In genomic region chr17:79997004-79997673, GRCh38 we compare ENCODE assay signal across 9 cellular contexts. TPM values are rescaled to one million over a fixed set of nuclear protein-coding genes. Genes with fewer than 3 reads are reported as not detected.
A peak's percentile ranks its signal among the peaks of the same experiment; 100 is the strongest.
DNase-seq lines count a peak whose midpoint lies in the region; ATAC-seq, FAIRE-seq and TF ChIP-seq lines count a peak whose summit lies in the region.
"Had no signal": no experiment of that assay in that cellular context is flagged by ENCODE, and none has a peak within 500 bp of the region (broad histone marks: within the 10 kb centered on the region; RNA-seq: fewer than 3 reads in every experiment).

No MANE protein-coding gene starts in this region.

- H2AFZ ChIP-seq in Loucy (ENCODE audit: low read length), result peak overlapping the region; percentile 56; the same call in 1 of the 2 replicates

- DNase-seq in activated CD4-positive, alpha-beta T cell treated with anti-CD3 and anti-CD28 coated beads, Interleukin-2, amount 50 U/mL, for 48 hours, result peak; percentile 64 to 73
- DNase-seq in stimulated activated CD8-positive, alpha-beta memory T cell treated with anti-CD3 and anti-CD28 coated beads, Interleukin-7, amount 100 ng/mL, for 1 hour (ENCODE audit: low read depth in 2 of 2), result peak; percentile 28 to 31
- DNase-seq in NCI-H446 treated with DMSO at 0.1 percent for 48 hours (lab: John Stamatoyannopoulos, UW) (no peak), HTR-8/SVneo (ENCODE audit: insufficient read length, low spot score) (no peak), kidney (no peak)

- H3K9ac ChIP-seq in Loucy (ENCODE audit: low read depth, low read length, poor library complexity, severe bottlenecking) (peak overlapping the region; percentile 69), kidney (ENCODE audit: low read length in 2 of 2) (no peak overlapping the region)

- H3K27ac ChIP-seq in esophagus (ENCODE audit: low read depth in 2 of 2, low read length in 1 of 2) (peak overlapping the region; percentile 26 to 48), kidney (ENCODE audit: low read depth in 2 of 2, low read length in 2 of 2) (no peak overlapping the region)
- H3K27ac ChIP-seq: VCaP had no signal

- no peak for FAIRE-seq in HTR-8/SVneo (lab: Jason Lieb, UNC)
- FAIRE-seq in kidney (lab: Jason Lieb, UNC), result no peak

- no peaks in the 10 kb centered on the region for H3K9me2 ChIP-seq in Loucy (replicated peaks; ENCODE audit: low read depth, low read length)

- WGBS in esophagus, 2 donors, result 75 to 76% methylated on average over 15 of the region's 15 CpGs

- H3K4me2 ChIP-seq in Loucy (ENCODE audit: low read depth, low read length, poor library complexity, severe bottlenecking), result peak overlapping the region; percentile 74

- H3K9me3 ChIP-seq in Loucy (ENCODE audit: insufficient read depth, low read depth, low read length) (no peaks in the 10 kb centered on the region), esophagus (ENCODE audit: control insufficient read depth in 2 of 2, insufficient read depth in 1 of 2, low read depth in 1 of 2, low read length in 1 of 2) (no peaks in the 10 kb centered on the region), kidney (ENCODE audit: control insufficient read depth in 1 of 2, low read length in 2 of 2) (no peaks in the 10 kb centered on the region)

- H3K4me3 ChIP-seq in Loucy (ENCODE audit: low read length, poor library complexity, severe bottlenecking) (peak overlapping the region; percentile 59), esophagus (ENCODE audit: low read depth in 1 of 2, low read length in 2 of 2) (no peak overlapping the region), kidney (ENCODE audit: low read length in 2 of 2) (no peak overlapping the region)

- no peak for TF ChIP-seq CTCF in Loucy (conservative IDR thresholded peaks at IDR 0.05; ENCODE audit: low read length)
- no peak for TF ChIP-seq CTCF in kidney (IDR thresholded peaks at IDR 0.05; ENCODE audit: borderline replicate concordance, extremely low read depth, insufficient read depth)

- H3K79me2 ChIP-seq in Loucy (ENCODE audit: insufficient read depth, low read length), result no peaks in the 10 kb centered on the region; the same call in 1 of the 2 replicates

- no peak for ATAC-seq in HG03378 (IDR thresholded peaks at IDR 0.05; ENCODE audit: unreplicated experiment)

- no peaks in the 10 kb centered on the region for H4K20me1 ChIP-seq in Loucy (ENCODE audit: insufficient read depth, low read length, poor library complexity, severe bottlenecking)

- H3K4me1 ChIP-seq in Loucy (ENCODE audit: insufficient read depth, low read length, poor library complexity, severe bottlenecking) (peaks cover 49% of the 10 kb centered on the region), esophagus (ENCODE audit: control insufficient read depth in 2 of 2, insufficient read depth in 2 of 2, low read length in 1 of 2) (peaks cover 2 to 6% of the 10 kb centered on the region in 2 donors), kidney (ENCODE audit: control insufficient read depth in 1 of 2, insufficient read depth in 1 of 2, low read depth in 1 of 2, low read length in 2 of 2) (peaks cover 12 to 18% of the 10 kb centered on the region in 2 donors)

- intact Hi-C loops in kidney (cut with DNase I), result no loop called here

- H3K36me3 ChIP-seq in Loucy (ENCODE audit: insufficient read depth, low read length) (no peaks in the 10 kb centered on the region), esophagus (ENCODE audit: control insufficient read depth in 2 of 2, insufficient read depth in 2 of 2, low read length in 1 of 2) (peaks cover 0 to 2% of the 10 kb centered on the region in 2 donors), kidney (ENCODE audit: control insufficient read depth in 1 of 2, insufficient read depth in 2 of 2, low read length in 2 of 2) (peaks cover 0 to 5% of the 10 kb centered on the region in 2 donors)

- H3K27me3 ChIP-seq in Loucy (ENCODE audit: insufficient read depth, low read length, poor library complexity, severe bottlenecking), result no peaks in the 10 kb centered on the region
- no peaks in the 10 kb centered on the region for H3K27me3 ChIP-seq in esophagus (ENCODE audit: control insufficient read depth in 1 of 2, insufficient read depth in 2 of 2, low read length in 2 of 2)

- peaks cover 17% of the 10 kb centered on the region for H3F3A ChIP-seq in Loucy (ENCODE audit: low read depth)

RNA-seq across cellular contexts. Expression of gene TBC1D16, which starts 38.5 kb away (rescaled TPM):
- 1 to 10 TPM; 2.4 to 3.8 TPM for polyA plus RNA-seq in esophagus
- 68.0 TPM for total RNA-seq in kidney
- polyA plus RNA-seq in kidney (ENCODE audit: insufficient read depth, low read depth, low replicate concordance), result 9.1 TPM

RNA-seq across cellular contexts. Expression of gene CCDC40, which starts 39.3 kb away (rescaled TPM):
- polyA plus RNA-seq in esophagus (1 to 10 TPM in 1 of 2 donors, under 1 TPM in 1; 0.48 to 1.3 TPM), kidney (ENCODE audit: insufficient read depth, low read depth, low replicate concordance) (5.1 TPM)
- total RNA-seq in kidney, result 22.6 TPM

Comparison
In these comparisons a context has a peak if more than half of its experiments do, and no peak if none do; other contexts are left out.
1. DNase-seq: peak in activated CD4-positive, alpha-beta T cell treated with anti-CD3 and anti-CD28 coated beads, Interleukin-2, amount 50 U/mL, for 48 hours (2 of 2) and stimulated activated CD8-positive, alpha-beta memory T cell treated with anti-CD3 and anti-CD28 coated beads, Interleukin-7, amount 100 ng/mL, for 1 hour (2 of 2); none in NCI-H446 treated with DMSO at 0.1 percent for 48 hours (single experiment), HTR-8/SVneo (single experiment) and kidney (single experiment).
2. H3K27ac ChIP-seq: peak in esophagus (2 of 2); none in kidney (0 of 2).